ENCODE assay signal across 13 cellular contexts in genomic region chr5:82159014-82159413, GRCh38.
DNase-seq lines count a peak whose midpoint lies in the region; ATAC-seq, FAIRE-seq and TF ChIP-seq lines count a peak whose summit lies in the region.
"Had no signal": no experiment of that assay in that cellular context is flagged by ENCODE, and none has a peak within 500 bp of the region (broad histone marks: within the 10 kb centered on the region; RNA-seq: fewer than 3 reads in every experiment).

No MANE protein-coding gene starts in this region.

- FAIRE-seq in keratinocyte (lab: Jason Lieb, UNC), result peak; percentile 71

- no peak overlapping the region for H3K9ac ChIP-seq in keratinocyte (ENCODE audit: control insufficient read depth, extremely low read depth, insufficient read depth, low read length)

- no peaks in the 10 kb centered on the region for H3K36me3 ChIP-seq in brain microvascular endothelial cell (replicated peaks)
- no peaks in the 10 kb centered on the region for H3K36me3 ChIP-seq in keratinocyte (ENCODE audit: control insufficient read depth in 2 of 2, extremely low read depth in 1 of 2, insufficient read depth in 2 of 2, low read length in 2 of 2)

- no peak overlapping the region for H2AFZ ChIP-seq in keratinocyte (ENCODE audit: control insufficient read depth, low read length)

- in situ Hi-C loops in brain microvascular endothelial cell (cut with HindIII; ENCODE audit: low pct_ligation_motif_present, low sequenced_read_pairs), result no loop called here

- TF ChIP-seq CTCF in brain microvascular endothelial cell (IDR thresholded peaks at IDR 0.05; ENCODE audit: low read depth, low read length, missing control alignments) (no peak), keratinocyte (optimal IDR thresholded peaks at IDR 0.05 in 1 of 3, IDR thresholded peaks at IDR 0.05 in 1 of 3, conservative IDR thresholded peaks at IDR 0.05 in 1 of 3; ENCODE audit: extremely low read depth in 1 of 3, insufficient read depth in 2 of 3, low read length in 3 of 3) (no peak)

- H3K4me1 ChIP-seq in keratinocyte (ENCODE audit: control insufficient read depth, extremely low read depth, insufficient read depth, low read length), result peaks cover 19% of the 10 kb centered on the region

- H3K27ac ChIP-seq in brain microvascular endothelial cell (no peak overlapping the region), keratinocyte (ENCODE audit: control insufficient read depth, insufficient read depth, low read length) (peak overlapping the region; percentile 72)

- no peaks in the 10 kb centered on the region for H3K9me1 ChIP-seq in keratinocyte (ENCODE audit: control insufficient read depth, extremely low read depth, insufficient read depth, low read length)

- H3K79me2 ChIP-seq in keratinocyte (ENCODE audit: control insufficient read depth, insufficient read depth, low read length), result no peaks in the 10 kb centered on the region

- peak; percentile 28 for DNase-seq in AG08395 (ENCODE audit: low spot score)
- peak; percentile 31 for DNase-seq in LoVo (ENCODE audit: low spot score)
- DNase-seq in brain microvascular endothelial cell, result peak; percentile 77
- DNase-seq in keratinocyte (ENCODE audit: low read depth, low spot score), result no peak
- DNase-seq in NCI-H748 (lab: John Stamatoyannopoulos, UW; ENCODE audit: unreplicated experiment), result no peak
- DNase-seq in SIG-M5 treated with dmso at 0.1 percent for 504 hours (lab: John Stamatoyannopoulos, UW; ENCODE audit: unreplicated experiment), result no peak
- DNase-seq in DMS153 (lab: John Stamatoyannopoulos, UW), result no peak
- DNase-seq: activated naive CD4-positive, alpha-beta T cell treated with anti-CD3 and anti-CD28 coated beads, Interleukin-2, amount 50 U/mL, for 16 hours; AML-193; cerebellar nuclear complex had no signal

- no peaks in the 10 kb centered on the region for H3K9me3 ChIP-seq in keratinocyte (ENCODE audit: control insufficient read depth, low read depth, low read length)

- H3K27me3 ChIP-seq in brain microvascular endothelial cell (replicated peaks), result no peaks in the 10 kb centered on the region
- no peaks in the 10 kb centered on the region for H3K27me3 ChIP-seq in keratinocyte (ENCODE audit: control insufficient read depth, extremely low read depth, insufficient read depth, low read length)

- dilution Hi-C loops in keratinocyte (cut with MboI; ENCODE audit: extremely low pct_ligation_motif_present, low sequenced_read_pairs), result no loop called here

- H3K4me2 ChIP-seq in keratinocyte (ENCODE audit: control insufficient read depth, extremely low read depth, insufficient read depth, low read depth, low read length), result peak overlapping the region; percentile 47

- H3K4me3 ChIP-seq in brain microvascular endothelial cell (ENCODE audit: low read depth, low read length), result no peak overlapping the region
- H3K4me3 ChIP-seq in keratinocyte (ENCODE audit: control insufficient read depth in 2 of 3, extremely low read depth in 1 of 3, insufficient read depth in 2 of 3, low read depth in 1 of 3, low read length in 3 of 3), result no peak overlapping the region

- H4K20me1 ChIP-seq in keratinocyte (ENCODE audit: control insufficient read depth, extremely low read depth, insufficient read depth, low read length), result no peaks in the 10 kb centered on the region

- ATAC-seq in HG03520 (IDR thresholded peaks at IDR 0.05; ENCODE audit: unreplicated experiment), result no peak
- ATAC-seq: esophagus mucosa, WTC11 had no signal

Comparison
In these comparisons a context has a peak if more than half of its experiments do, and no peak if none do; other contexts are left out.
1. DNase-seq: peak in AG08395 (single experiment), LoVo (single experiment) and brain microvascular endothelial cell (single experiment); none in keratinocyte (single experiment), NCI-H748 (single experiment), SIG-M5 treated with dmso at 0.1 percent for 504 hours (single experiment) and DMS153 (single experiment).